Comparison of ENCODE assay signal across 20 cellular contexts in the genomic region with DNA sequence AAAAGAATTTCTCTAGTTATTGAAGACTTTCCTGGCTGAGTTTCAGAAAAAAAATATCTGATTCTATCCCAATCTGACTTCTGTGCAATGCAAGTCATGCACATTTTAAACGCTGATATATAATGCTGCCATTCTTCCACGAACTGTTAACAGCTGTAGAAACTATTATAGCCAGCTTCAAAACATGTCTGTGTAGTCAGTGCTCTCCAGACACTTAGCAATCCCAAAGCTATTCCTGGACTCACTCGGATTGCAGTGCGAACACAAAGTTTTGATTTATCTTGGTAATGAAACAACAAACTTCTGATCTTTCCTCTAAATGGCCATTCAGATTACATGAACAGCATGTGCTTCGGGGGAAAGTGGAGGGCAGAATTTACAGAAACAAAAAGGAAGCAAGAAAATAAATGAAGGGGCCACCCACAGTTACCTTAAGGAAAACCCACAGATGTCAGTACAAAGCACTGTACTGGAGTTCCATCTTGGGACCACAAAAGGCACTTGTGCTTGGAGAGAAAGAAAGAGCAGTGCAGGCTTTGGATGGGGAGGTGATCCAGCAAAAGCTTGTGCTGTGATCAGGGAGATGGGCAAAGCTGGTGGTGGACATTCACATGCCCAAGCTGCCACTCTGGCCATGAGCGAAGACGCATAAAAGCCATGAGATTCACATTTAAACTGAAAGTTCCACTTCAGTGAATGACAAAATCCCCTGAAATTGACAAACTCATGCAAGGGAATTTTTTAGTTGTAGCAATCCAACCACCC. TPM values are rescaled to one million over a fixed set of nuclear protein-coding genes. Genes with fewer than 3 reads are reported as not detected.
A peak's percentile ranks its signal among the peaks of the same experiment; 100 is the strongest.
DNase-seq lines count a peak whose midpoint lies in the region; ATAC-seq and TF ChIP-seq lines count a peak whose summit lies in the region.
"Had no signal": no experiment of that assay in that cellular context is flagged by ENCODE, and none has a peak within 500 bp of the region (broad histone marks: within the 10 kb centered on the region; RNA-seq: fewer than 3 reads in every experiment).

No MANE protein-coding gene starts in this region.

- H3K27me3 ChIP-seq in fibroblast of lung (ENCODE audit: control insufficient read depth, insufficient read depth, low read length) = no peaks in the 10 kb centered on the region
- no peaks in the 10 kb centered on the region for H3K27me3 ChIP-seq in MM.1S (replicated peaks; ENCODE audit: insufficient read depth, low read length)
- H3K27me3 ChIP-seq: body of pancreas, uterus had no signal

- H3K9me3 ChIP-seq in fibroblast of lung (ENCODE audit: control insufficient read depth, insufficient read depth, low read depth, low read length) = no peaks in the 10 kb centered on the region
- H3K9me3 ChIP-seq in MM.1S (replicated peaks; ENCODE audit: insufficient read depth, low read length) = no peaks in the 10 kb centered on the region
- H3K9me3 ChIP-seq: body of pancreas, uterus had no signal

- no peak for ATAC-seq in GM19023 (IDR thresholded peaks at IDR 0.05; ENCODE audit: unreplicated experiment)
- ATAC-seq: body of pancreas had no signal

- H3K4me3 Mint-ChIP-seq in HFFc6 = peak overlapping the region; percentile 5; the same call in 1 of the 2 replicates
- peak overlapping the region; percentile 10 for H3K4me3 Mint-ChIP-seq in neural crest cell
- H3K4me3 Mint-ChIP-seq: memory B cell, nephron progenitor cell had no signal

- H3K36me3 ChIP-seq in fibroblast of lung (ENCODE audit: control insufficient read depth, insufficient read depth, low read length) (no peaks in the 10 kb centered on the region), MM.1S (replicated peaks; ENCODE audit: insufficient read depth, low read length) (no peaks in the 10 kb centered on the region)
- H3K36me3 ChIP-seq: uterus had no signal

- peaks cover 7% of the 10 kb centered on the region for H3F3A ChIP-seq in MM.1S (ENCODE audit: insufficient read depth, low read length)

- H3K4me1 ChIP-seq in fibroblast of lung (ENCODE audit: control insufficient read depth, extremely low read depth, insufficient read depth, low read length) (no peaks in the 10 kb centered on the region), MM.1S (ENCODE audit: low read length) (peaks cover 26% of the 10 kb centered on the region)
- H3K4me1 ChIP-seq: body of pancreas, uterus had no signal

- TF ChIP-seq CTCF in AG10803 (conservative IDR thresholded peaks at IDR 0.05; ENCODE audit: low read length) (no peak), HFFc6 (IDR thresholded peaks at IDR 0.05) (no peak), fibroblast of lung (conservative IDR thresholded peaks at IDR 0.05 in 1 of 2, IDR thresholded peaks at IDR 0.05 in 1 of 2; ENCODE audit: low read depth in 1 of 2, low read length in 2 of 2) (no peak), neural crest cell (conservative IDR thresholded peaks at IDR 0.05) (no peak), RWPE1 (conservative IDR thresholded peaks at IDR 0.05; ENCODE audit: low read depth) (no peak), MM.1S (IDR thresholded peaks at IDR 0.05; ENCODE audit: low read length) (no peak)

- peaks cover 2% of the 10 kb centered on the region for H3K27me3 Mint-ChIP-seq in HFFc6 (ENCODE audit: insufficient read depth)
- no peaks in the 10 kb centered on the region for H3K27me3 Mint-ChIP-seq in neural crest cell (ENCODE audit: low read depth)

- H2AFZ ChIP-seq in fibroblast of lung (ENCODE audit: low read length) (no peak overlapping the region), MM.1S (ENCODE audit: low read length) (no peak overlapping the region)

- H3K36me3 Mint-ChIP-seq in HFFc6 (ENCODE audit: low read depth) = no peaks in the 10 kb centered on the region
- peaks cover 4% of the 10 kb centered on the region for H3K36me3 Mint-ChIP-seq in neural crest cell (ENCODE audit: low read depth)
- H3K36me3 Mint-ChIP-seq: memory B cell had no signal

- POLR2A ChIA-PET in RWPE1 (lab: Yijun Ruan, JAX; ENCODE audit: low non-redundant PET) = no interaction called here

- H3K79me2 ChIP-seq in fibroblast of lung (ENCODE audit: control insufficient read depth, insufficient read depth, low read length) (no peaks in the 10 kb centered on the region), MM.1S (ENCODE audit: low read length) (no peaks in the 10 kb centered on the region)

- peaks cover 18% of the 10 kb centered on the region for H3K4me1 Mint-ChIP-seq in HFFc6 (ENCODE audit: low read depth)
- H3K4me1 Mint-ChIP-seq in neural crest cell = peaks cover 54% of the 10 kb centered on the region

- H4K20me1 ChIP-seq in fibroblast of lung (ENCODE audit: control insufficient read depth, extremely low read depth, insufficient read depth, low read length) (no peaks in the 10 kb centered on the region), MM.1S (ENCODE audit: insufficient read depth, low read length) (no peaks in the 10 kb centered on the region)

- H3K9ac ChIP-seq in fibroblast of lung (ENCODE audit: insufficient read depth, low read length) (no peak overlapping the region), MM.1S (ENCODE audit: low read length) (no peak overlapping the region)

- no peaks in the 10 kb centered on the region for H3K9me2 ChIP-seq in MM.1S (replicated peaks; ENCODE audit: insufficient read depth, low read length)

- no peaks in the 10 kb centered on the region for H3K9me3 Mint-ChIP-seq in HFFc6
- peaks cover 4% of the 10 kb centered on the region for H3K9me3 Mint-ChIP-seq in neural crest cell
- H3K9me3 Mint-ChIP-seq: memory B cell, nephron progenitor cell had no signal

- DNase-seq in AG10803 (ENCODE audit: low read depth) = peak; percentile 47
- DNase-seq in HFFc6 = no peak
- peak; percentile 49 to 53 for DNase-seq in fibroblast of lung (ENCODE audit: low read depth in 2 of 2)
- no peak for DNase-seq in neural crest cell (ENCODE audit: low read depth, low spot score)
- no peak for DNase-seq in RWPE1 (ENCODE audit: low spot score)
- DNase-seq in RKO (ENCODE audit: low spot score) = no peak
- DNase-seq in MM.1S = no peak
- DNase-seq: ACHN; activated naive CD4-positive, alpha-beta T cell treated with anti-CD3 and anti-CD28 coated beads, Interleukin-2, amount 50 U/mL, for 16 hours; activated T-cell treated with anti-CD3 and anti-CD28 coated beads for 4 hours; body of pancreas; dermis blood vessel endothelial cell; NCI-H1092; NCI-H526 treated with DMSO at 0.1 percent for 48 hours; nephron progenitor cell; SW 1271; uterus had no signal

- H3K27ac Mint-ChIP-seq in HFFc6 (no peak overlapping the region), neural crest cell (ENCODE audit: unreplicated experiment) (peak overlapping the region; percentile 69)
- H3K27ac Mint-ChIP-seq: nephron progenitor cell had no signal

- H3K4me2 ChIP-seq in fibroblast of lung (ENCODE audit: extremely low read depth, insufficient read depth, low read length) (no peak overlapping the region), MM.1S (ENCODE audit: low read depth, low read length) (no peak overlapping the region)

- H3K4me3 ChIP-seq in AG10803 (ENCODE audit: low read length) (no peak overlapping the region), fibroblast of lung (replicated peaks in 1 of 4; ENCODE audit: control extremely low read depth in 1 of 4, insufficient read depth in 1 of 4, low read depth in 3 of 4, low read length in 4 of 4) (no peak overlapping the region), MM.1S (ENCODE audit: low read length) (no peak overlapping the region)
- H3K4me3 ChIP-seq: body of pancreas, uterus had no signal

- H3K27ac ChIP-seq in fibroblast of lung (ENCODE audit: insufficient read depth, low read length) (no peak overlapping the region), RWPE1 (no peak overlapping the region), MM.1S (ENCODE audit: low read length) (no peak overlapping the region)
- H3K27ac ChIP-seq: body of pancreas, HL-60, uterus had no signal

- CTCF ChIA-PET in RWPE1 (lab: Yijun Ruan, JAX) = interaction anchor here (0.7 kb wide), 1 partner anchor 1620 kb away, joined by 4 read pairs; no protein-coding TSS in a partner anchor

RNA-seq across cellular contexts. Expression of gene ADO, which starts 32.2 kb away (rescaled TPM):
- total RNA-seq in HFFc6 (2021; fragmentation: NEBNext Ultra II Directional; extraction: Animal tissue kit (Norgen Biotek cat#: 25700)) = 10 to 100 TPM; 13.7 to 19.2 (median 16.5) TPM
- total RNA-seq in fibroblast of lung = 20.6 and 23.9 TPM in 2 replicates
- polyA plus RNA-seq in fibroblast of lung = 12.5 and 13.2 TPM in 2 replicates
- 10.9 and 11.1 TPM in 2 replicates for polyA plus RNA-seq in fibroblast of lung (2012)
- polyA minus RNA-seq in fibroblast of lung (ENCODE audit: low replicate concordance) = 5.0 and 5.4 TPM in 2 replicates
- 41.0 TPM in 2 replicates for total RNA-seq in neural crest cell

RNA-seq across cellular contexts. Expression of gene EGR2, which starts 43.8 kb away (rescaled TPM):
- under 1 TPM; 0.13 to 0.64 (median 0.26) TPM for total RNA-seq in HFFc6 (2021; fragmentation: NEBNext Ultra II Directional; extraction: Animal tissue kit (Norgen Biotek cat#: 25700))
- total RNA-seq in fibroblast of lung = 0.33 and 2.1 TPM in 2 replicates
- 0.08 and 0.21 TPM in 2 replicates for polyA plus RNA-seq in fibroblast of lung
- 0.09 and 0.40 TPM in 2 replicates for polyA plus RNA-seq in fibroblast of lung (2012)
- 0.37 TPM in 1 of 2 replicates, not detected in the other for polyA minus RNA-seq in fibroblast of lung (ENCODE audit: low replicate concordance)
- total RNA-seq in neural crest cell = 14.2 and 14.4 TPM in 2 replicates

Comparison
In these comparisons a context has a peak if more than half of its experiments do, and no peak if none do; other contexts are left out.
1. DNase-seq: peak in AG10803 (single experiment) and fibroblast of lung (2 of 2); none in HFFc6 (single experiment), neural crest cell (single experiment), RWPE1 (single experiment), RKO (single experiment) and MM.1S (single experiment).